ENCODE assay signal across 1 cellular context in genomic region chr1:198888379-198888778, GRCh38.
TF ChIP-seq lines count a peak whose summit lies in the region.

No MANE protein-coding gene starts in this region.

TF ChIP-seq in GM12878, 131 proteins besides CTCF, POLR2A, EP300 and RAD21 (continued from another document):
- no peak for TF ChIP-seq ZBTB11 (CRISPR knock-in tag; IDR thresholded peaks at IDR 0.05)
- TF ChIP-seq PBX3 (IDR thresholded peaks at IDR 0.05; ENCODE audit: insufficient replicate concordance, low read depth, low read length): no peak
- TF ChIP-seq ZNF217 (IDR thresholded peaks at IDR 0.05): no peak
- no peak for TF ChIP-seq BCL11A (IDR thresholded peaks at IDR 0.05; ENCODE audit: low read depth, low read length)
- TF ChIP-seq IKZF1 (conservative IDR thresholded peaks at IDR 0.05): no peak
- no peak for TF ChIP-seq EZH2 (IDR thresholded peaks at IDR 0.05; ENCODE audit: borderline replicate concordance, control insufficient read depth, low read depth, low read length)
- no peak for TF ChIP-seq LARP7 (IDR thresholded peaks at IDR 0.05)
- no peak for TF ChIP-seq FOS (IDR thresholded peaks at IDR 0.05; ENCODE audit: borderline replicate concordance, extremely low read depth, insufficient read length)
- no peak for TF ChIP-seq YBX1 (IDR thresholded peaks at IDR 0.05)
- no peak for TF ChIP-seq CBFB (IDR thresholded peaks at IDR 0.05; ENCODE audit: low read depth)
- TF ChIP-seq SMARCA5 (IDR thresholded peaks at IDR 0.05): no peak
